ENCODE assay signal across 1 cellular context in the genomic region with DNA sequence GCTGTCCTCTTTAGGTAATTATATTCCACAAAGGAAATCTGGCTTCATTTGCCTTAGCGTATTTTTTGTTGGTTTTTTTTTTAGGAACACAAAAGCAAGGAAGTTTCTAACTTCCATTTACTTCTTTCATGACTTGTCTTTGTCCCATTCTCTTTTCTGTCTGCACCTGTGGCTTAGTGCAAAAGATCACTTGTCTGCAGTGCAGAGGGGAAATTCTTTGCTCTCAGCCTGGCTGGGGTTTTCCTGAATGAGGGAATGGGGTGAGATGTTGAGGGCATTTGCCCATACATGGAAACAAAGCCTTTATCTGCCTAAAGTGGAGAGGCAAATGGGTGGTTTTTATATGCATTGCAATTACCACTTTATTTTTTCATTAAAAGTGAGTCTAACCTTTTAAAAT.
TF ChIP-seq lines count a peak whose summit lies in the region.

No MANE protein-coding gene starts in this region.

TF ChIP-seq in H1, 55 proteins besides CTCF, POLR2A, EP300 and RAD21 (continued from another document):
- TF ChIP-seq, protein P1, sequence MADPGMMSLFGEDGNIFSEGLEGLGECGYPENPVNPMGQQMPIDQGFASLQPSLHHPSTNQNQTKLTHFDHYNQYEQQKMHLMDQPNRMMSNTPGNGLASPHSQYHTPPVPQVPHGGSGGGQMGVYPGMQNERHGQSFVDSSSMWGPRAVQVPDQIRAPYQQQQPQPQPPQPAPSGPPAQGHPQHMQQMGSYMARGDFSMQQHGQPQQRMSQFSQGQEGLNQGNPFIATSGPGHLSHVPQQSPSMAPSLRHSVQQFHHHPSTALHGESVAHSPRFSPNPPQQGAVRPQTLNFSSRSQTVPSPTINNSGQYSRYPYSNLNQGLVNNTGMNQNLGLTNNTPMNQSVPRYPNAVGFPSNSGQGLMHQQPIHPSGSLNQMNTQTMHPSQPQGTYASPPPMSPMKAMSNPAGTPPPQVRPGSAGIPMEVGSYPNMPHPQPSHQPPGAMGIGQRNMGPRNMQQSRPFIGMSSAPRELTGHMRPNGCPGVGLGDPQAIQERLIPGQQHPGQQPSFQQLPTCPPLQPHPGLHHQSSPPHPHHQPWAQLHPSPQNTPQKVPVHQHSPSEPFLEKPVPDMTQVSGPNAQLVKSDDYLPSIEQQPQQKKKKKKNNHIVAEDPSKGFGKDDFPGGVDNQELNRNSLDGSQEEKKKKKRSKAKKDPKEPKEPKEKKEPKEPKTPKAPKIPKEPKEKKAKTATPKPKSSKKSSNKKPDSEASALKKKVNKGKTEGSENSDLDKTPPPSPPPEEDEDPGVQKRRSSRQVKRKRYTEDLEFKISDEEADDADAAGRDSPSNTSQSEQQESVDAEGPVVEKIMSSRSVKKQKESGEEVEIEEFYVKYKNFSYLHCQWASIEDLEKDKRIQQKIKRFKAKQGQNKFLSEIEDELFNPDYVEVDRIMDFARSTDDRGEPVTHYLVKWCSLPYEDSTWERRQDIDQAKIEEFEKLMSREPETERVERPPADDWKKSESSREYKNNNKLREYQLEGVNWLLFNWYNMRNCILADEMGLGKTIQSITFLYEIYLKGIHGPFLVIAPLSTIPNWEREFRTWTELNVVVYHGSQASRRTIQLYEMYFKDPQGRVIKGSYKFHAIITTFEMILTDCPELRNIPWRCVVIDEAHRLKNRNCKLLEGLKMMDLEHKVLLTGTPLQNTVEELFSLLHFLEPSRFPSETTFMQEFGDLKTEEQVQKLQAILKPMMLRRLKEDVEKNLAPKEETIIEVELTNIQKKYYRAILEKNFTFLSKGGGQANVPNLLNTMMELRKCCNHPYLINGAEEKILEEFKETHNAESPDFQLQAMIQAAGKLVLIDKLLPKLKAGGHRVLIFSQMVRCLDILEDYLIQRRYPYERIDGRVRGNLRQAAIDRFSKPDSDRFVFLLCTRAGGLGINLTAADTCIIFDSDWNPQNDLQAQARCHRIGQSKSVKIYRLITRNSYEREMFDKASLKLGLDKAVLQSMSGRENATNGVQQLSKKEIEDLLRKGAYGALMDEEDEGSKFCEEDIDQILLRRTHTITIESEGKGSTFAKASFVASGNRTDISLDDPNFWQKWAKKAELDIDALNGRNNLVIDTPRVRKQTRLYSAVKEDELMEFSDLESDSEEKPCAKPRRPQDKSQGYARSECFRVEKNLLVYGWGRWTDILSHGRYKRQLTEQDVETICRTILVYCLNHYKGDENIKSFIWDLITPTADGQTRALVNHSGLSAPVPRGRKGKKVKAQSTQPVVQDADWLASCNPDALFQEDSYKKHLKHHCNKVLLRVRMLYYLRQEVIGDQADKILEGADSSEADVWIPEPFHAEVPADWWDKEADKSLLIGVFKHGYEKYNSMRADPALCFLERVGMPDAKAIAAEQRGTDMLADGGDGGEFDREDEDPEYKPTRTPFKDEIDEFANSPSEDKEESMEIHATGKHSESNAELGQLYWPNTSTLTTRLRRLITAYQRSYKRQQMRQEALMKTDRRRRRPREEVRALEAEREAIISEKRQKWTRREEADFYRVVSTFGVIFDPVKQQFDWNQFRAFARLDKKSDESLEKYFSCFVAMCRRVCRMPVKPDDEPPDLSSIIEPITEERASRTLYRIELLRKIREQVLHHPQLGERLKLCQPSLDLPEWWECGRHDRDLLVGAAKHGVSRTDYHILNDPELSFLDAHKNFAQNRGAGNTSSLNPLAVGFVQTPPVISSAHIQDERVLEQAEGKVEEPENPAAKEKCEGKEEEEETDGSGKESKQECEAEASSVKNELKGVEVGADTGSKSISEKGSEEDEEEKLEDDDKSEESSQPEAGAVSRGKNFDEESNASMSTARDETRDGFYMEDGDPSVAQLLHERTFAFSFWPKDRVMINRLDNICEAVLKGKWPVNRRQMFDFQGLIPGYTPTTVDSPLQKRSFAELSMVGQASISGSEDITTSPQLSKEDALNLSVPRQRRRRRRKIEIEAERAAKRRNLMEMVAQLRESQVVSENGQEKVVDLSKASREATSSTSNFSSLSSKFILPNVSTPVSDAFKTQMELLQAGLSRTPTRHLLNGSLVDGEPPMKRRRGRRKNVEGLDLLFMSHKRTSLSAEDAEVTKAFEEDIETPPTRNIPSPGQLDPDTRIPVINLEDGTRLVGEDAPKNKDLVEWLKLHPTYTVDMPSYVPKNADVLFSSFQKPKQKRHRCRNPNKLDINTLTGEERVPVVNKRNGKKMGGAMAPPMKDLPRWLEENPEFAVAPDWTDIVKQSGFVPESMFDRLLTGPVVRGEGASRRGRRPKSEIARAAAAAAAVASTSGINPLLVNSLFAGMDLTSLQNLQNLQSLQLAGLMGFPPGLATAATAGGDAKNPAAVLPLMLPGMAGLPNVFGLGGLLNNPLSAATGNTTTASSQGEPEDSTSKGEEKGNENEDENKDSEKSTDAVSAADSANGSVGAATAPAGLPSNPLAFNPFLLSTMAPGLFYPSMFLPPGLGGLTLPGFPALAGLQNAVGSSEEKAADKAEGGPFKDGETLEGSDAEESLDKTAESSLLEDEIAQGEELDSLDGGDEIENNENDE (IDR thresholded peaks at IDR 0.05; ENCODE audit: insufficient replicate concordance, low read length): peak; percentile 58
- TF ChIP-seq SRF (IDR thresholded peaks at IDR 0.05; ENCODE audit: low read depth, low read length) (peak; percentile 91), TBP (IDR thresholded peaks at IDR 0.05; ENCODE audit: low read depth, low read length) (peak; percentile 89)
